8 cellular contexts compared by ENCODE assay signal in genomic region chr17:80899402-80900268, GRCh38.
DNase-seq lines count a peak whose midpoint lies in the region; ATAC-seq and TF ChIP-seq lines count a peak whose summit lies in the region.

No MANE protein-coding gene starts in this region.

- ATAC-seq in lower lobe of right lung = peak; percentile 67 to 78
- no peak for ATAC-seq in HG02981 (IDR thresholded peaks at IDR 0.05; ENCODE audit: unreplicated experiment)

- H3K4me3 ChIP-seq in BJ (ENCODE audit: low read depth, low read length) (no peak overlapping the region), HFF-Myc (replicated peaks; ENCODE audit: low read depth, low read length) (no peak overlapping the region), astrocyte of the spinal cord (ENCODE audit: low read depth, low read length) (no peak overlapping the region), lower lobe of right lung (no peak overlapping the region)

- H3K27ac ChIP-seq in lower lobe of right lung = peak overlapping the region; percentile 56

- H3K36me3 ChIP-seq in BJ (ENCODE audit: control insufficient read depth, insufficient read depth, low read length) = peaks cover 13% of the 10 kb centered on the region
- peaks cover 18% of the 10 kb centered on the region for H3K36me3 ChIP-seq in lower lobe of right lung

- in situ Hi-C loops in astrocyte of the spinal cord (cut with HindIII; ENCODE audit: low sequenced_read_pairs) = no loop called here

- H3K27me3 ChIP-seq in BJ (ENCODE audit: control insufficient read depth, insufficient read depth, low read length) (no peaks in the 10 kb centered on the region), lower lobe of right lung (ENCODE audit: low read depth) (no peaks in the 10 kb centered on the region)

- CTCF ChIA-PET in BJ (lab: Yijun Ruan, JAX) = interaction anchor here (0.9 to 2.3 kb wide), 8 partner anchors 9 to 472 kb away, joined by 3 to 20 read pairs (median 4); no protein-coding TSS in a partner anchor

- no peaks in the 10 kb centered on the region for H3K9me3 ChIP-seq in lower lobe of right lung

- intact Hi-C loops in lower lobe of right lung (cut with DNase I) = no loop called here

- POLR2A ChIA-PET in BJ (lab: Charles Lee) = no interaction called here

- DNase-seq in BJ (ENCODE audit: low read depth) = no peak
- DNase-seq in HFF-Myc (ENCODE audit: extremely low read depth, low read depth) = no peak
- DNase-seq in T-helper 22 cell (ENCODE audit: low read depth) = peak; percentile 54
- DNase-seq in astrocyte of the spinal cord (ENCODE audit: low read depth, low spot score) = no peak
- DNase-seq in lower lobe of right lung = peak; percentile 69
- peak; percentile 56 to 79 (median 68) for DNase-seq in stimulated activated naive CD4-positive, alpha-beta T cell (lab: John Stamatoyannopoulos, UW)
- DNase-seq in RKO (ENCODE audit: low spot score) = no peak

- TF ChIP-seq CTCF in BJ (IDR thresholded peaks at IDR 0.05; ENCODE audit: insufficient read depth, low read depth, low read length) (peak; percentile 70), HFF-Myc (IDR thresholded peaks at IDR 0.05; ENCODE audit: low read depth, low read length, missing control alignments) (peak; percentile 73), astrocyte of the spinal cord (IDR thresholded peaks at IDR 0.05; ENCODE audit: low read depth, low read length) (peak; percentile 76), lower lobe of right lung (IDR thresholded peaks at IDR 0.05) (peak; percentile 56)

- H3K4me1 ChIP-seq in lower lobe of right lung = no peaks in the 10 kb centered on the region

Comparison
In these comparisons a context has a peak if more than half of its experiments do, and no peak if none do; other contexts are left out.
1. DNase-seq: peak in T-helper 22 cell (single experiment), lower lobe of right lung (single experiment) and stimulated activated naive CD4-positive, alpha-beta T cell (6 of 6); none in BJ (single experiment), HFF-Myc (single experiment), astrocyte of the spinal cord (single experiment) and RKO (single experiment).
2. Peak in every context shown above with its lines, with median percentiles within 50 percentile points of each other: CTCF ChIP-seq.